Comparison of ENCODE assay signal across 8 cellular contexts in genomic region chr2:46776687-46777327, GRCh38.
DNase-seq lines count a peak whose midpoint lies in the region; ATAC-seq and TF ChIP-seq lines count a peak whose summit lies in the region.

No MANE protein-coding gene starts in this region.

- ATAC-seq in left lobe of liver (peak; percentile 80), HG02798 (IDR thresholded peaks at IDR 0.05; ENCODE audit: poor library complexity, unreplicated experiment) (no peak)
- ATAC-seq in stimulated activated memory B cell treated with anti-CD40 and anti-IgM and Interleukin-4, amounts not matched to agents 10 μg/mL and 1 μg/mL and 100 μg/mL, for 72 hours: no peak

- H3K9ac ChIP-seq in SU-DHL-6 (ENCODE audit: low read length): no peak overlapping the region

- no peaks in the 10 kb centered on the region for H3K9me3 Mint-ChIP-seq in stimulated activated memory B cell treated with anti-CD40 and anti-IgM and Interleukin-4, amounts not matched to agents 10 μg/mL and 1 μg/mL and 100 μg/mL, for 72 hours

- H4K20me1 ChIP-seq in SU-DHL-6 (ENCODE audit: low read depth, low read length): no peaks in the 10 kb centered on the region

- TF ChIP-seq CTCF in SU-DHL-6 (IDR thresholded peaks at IDR 0.05; ENCODE audit: insufficient read depth, low read length, poor library complexity, severe bottlenecking) (peak; percentile 74), brain microvascular endothelial cell (IDR thresholded peaks at IDR 0.05; ENCODE audit: low read depth, low read length, missing control alignments) (peak; percentile 85)

- H3K4me3 ChIP-seq in SU-DHL-6 (ENCODE audit: insufficient read depth, low read length, poor library complexity, severe bottlenecking) (no peak overlapping the region), brain microvascular endothelial cell (ENCODE audit: low read depth, low read length) (no peak overlapping the region)

- no peaks in the 10 kb centered on the region for H3K36me3 Mint-ChIP-seq in stimulated activated memory B cell treated with anti-CD40 and anti-IgM and Interleukin-4, amounts not matched to agents 10 μg/mL and 1 μg/mL and 100 μg/mL, for 72 hours

- no peak overlapping the region for H3K4me3 Mint-ChIP-seq in stimulated activated memory B cell treated with anti-CD40 and anti-IgM and Interleukin-4, amounts not matched to agents 10 μg/mL and 1 μg/mL and 100 μg/mL, for 72 hours

- in situ Hi-C loops in brain microvascular endothelial cell (cut with HindIII; ENCODE audit: low pct_ligation_motif_present, low sequenced_read_pairs): no loop called here

- H3K36me3 ChIP-seq in SU-DHL-6 (ENCODE audit: low read length) (no peaks in the 10 kb centered on the region), brain microvascular endothelial cell (replicated peaks) (no peaks in the 10 kb centered on the region)

- no peak overlapping the region for H2AFZ ChIP-seq in SU-DHL-6 (ENCODE audit: low read depth, low read length, severe bottlenecking)

- DNase-seq in Daoy (ENCODE audit: low read depth): peak; percentile 56
- DNase-seq in KG1 (lab: John Stamatoyannopoulos, UW): peak; percentile 7
- DNase-seq in brain microvascular endothelial cell: peak; percentile 68
- no peak for DNase-seq in left lobe of liver (ENCODE audit: low spot score)
- DNase-seq in stimulated activated CD8-positive, alpha-beta memory T cell treated with anti-CD3 and anti-CD28 coated beads, Interleukin-2, amount 100 ng/mL, for 1 hour (ENCODE audit: low read depth in 2 of 2): peak; percentile 8 to 28

- no peaks in the 10 kb centered on the region for H3K79me2 ChIP-seq in SU-DHL-6 (ENCODE audit: insufficient read depth, low read length)

- no peaks in the 10 kb centered on the region for H3K9me2 ChIP-seq in SU-DHL-6 (replicated peaks; ENCODE audit: insufficient read depth, low read length)

- H3F3A ChIP-seq in SU-DHL-6 (ENCODE audit: insufficient read depth): no peaks in the 10 kb centered on the region

- H3K4me1 Mint-ChIP-seq in stimulated activated memory B cell treated with anti-CD40 and anti-IgM and Interleukin-4, amounts not matched to agents 10 μg/mL and 1 μg/mL and 100 μg/mL, for 72 hours: no peaks in the 10 kb centered on the region

- H3K27ac ChIP-seq in SU-DHL-6 (ENCODE audit: low read depth, low read length) (no peak overlapping the region), brain microvascular endothelial cell (no peak overlapping the region)

- no peaks in the 10 kb centered on the region for H3K9me3 ChIP-seq in SU-DHL-6 (ENCODE audit: insufficient read depth, low read length)

- H3K27me3 Mint-ChIP-seq in stimulated activated memory B cell treated with anti-CD40 and anti-IgM and Interleukin-4, amounts not matched to agents 10 μg/mL and 1 μg/mL and 100 μg/mL, for 72 hours: peaks cover 8% of the 10 kb centered on the region

- H3K27me3 ChIP-seq in SU-DHL-6 (ENCODE audit: low read length) (no peaks in the 10 kb centered on the region), brain microvascular endothelial cell (replicated peaks) (no peaks in the 10 kb centered on the region)

- no peak overlapping the region for H3K4me2 ChIP-seq in SU-DHL-6 (ENCODE audit: low read depth, low read length, poor library complexity, severe bottlenecking)

- no peak overlapping the region for H3K27ac Mint-ChIP-seq in stimulated activated memory B cell treated with anti-CD40 and anti-IgM and Interleukin-4, amounts not matched to agents 10 μg/mL and 1 μg/mL and 100 μg/mL, for 72 hours
